In the genomic region with DNA sequence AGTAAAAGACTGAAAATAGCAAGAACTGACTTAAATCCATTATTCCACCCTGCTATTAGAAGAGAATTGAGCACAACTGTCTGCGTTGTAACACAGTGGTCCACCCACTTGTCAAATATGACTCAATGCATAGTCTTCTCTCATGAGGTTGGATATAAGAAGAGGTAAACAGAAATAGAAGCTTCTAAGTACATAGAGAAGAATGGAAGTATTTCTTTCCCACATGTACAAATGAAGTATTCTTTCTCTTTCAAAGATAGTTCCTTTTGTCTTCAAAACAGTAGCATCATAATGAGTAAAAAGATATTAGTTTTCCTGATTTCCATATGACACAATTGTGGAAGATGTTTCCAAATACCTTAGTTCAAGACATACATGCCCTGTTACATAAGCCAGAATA, we compare ENCODE assay signal across 19 cellular contexts.
"Had no signal": no experiment of that assay in that cellular context is flagged by ENCODE, and none has a peak within 500 bp of the region (broad histone marks: within the 10 kb centered on the region; RNA-seq: fewer than 3 reads in every experiment).

No MANE protein-coding gene starts in this region.

- H3K27me3 ChIP-seq: hepatocyte, neural progenitor cell, ovary, suprapubic skin, tibial artery, upper lobe of left lung, uterus had no signal

- H2AFZ ChIP-seq: hepatocyte, neural progenitor cell had no signal

- H3K4me3 ChIP-seq: hepatocyte, mucosa of descending colon, neural progenitor cell, ovary, smooth muscle cell, suprapubic skin, tibial artery, upper lobe of left lung, uterus had no signal

- H3K27ac ChIP-seq: foreskin keratinocyte, hepatocyte, neural progenitor cell, ovary, suprapubic skin, tibial artery, upper lobe of left lung, uterus had no signal

- ATAC-seq: foreskin keratinocyte; left lobe of liver; mucosa of descending colon; natural killer cell treated with Interleukin-12 subunit alpha and Interleukin-12 subunit beta and Interleukin-15 and Interleukin-18, amount 100 ng/mL, for 72 hours; right cardiac atrium had no signal

- DNase-seq: effector CD4-positive, alpha-beta T cell; endodermal cell; erythroblast; foreskin keratinocyte; mammary epithelial cell; mucosa of descending colon; ovary; right cardiac atrium; stimulated activated CD4-positive, alpha-beta T cell treated with anti-CD3 and anti-CD28 coated beads, Interleukin-2, amount 100 ng/mL, for 48 hours; stimulated activated naive CD4-positive, alpha-beta T cell treated with Interleukin-2 at 50 U/mL for 16 hours; tibial artery; upper lobe of left lung; uterus had no signal

- H3K9me3 ChIP-seq: mucosa of descending colon, ovary, tibial artery, upper lobe of left lung, uterus had no signal

- H3K4me2 ChIP-seq: hepatocyte, neural progenitor cell, smooth muscle cell had no signal

- H3K4me1 ChIP-seq: foreskin keratinocyte, neural progenitor cell, suprapubic skin, tibial artery, upper lobe of left lung, uterus had no signal

- H3K79me2 ChIP-seq: hepatocyte had no signal

- H3K9ac ChIP-seq: neural progenitor cell had no signal

- H3K36me3 ChIP-seq: neural progenitor cell, ovary, suprapubic skin, tibial artery, upper lobe of left lung, uterus had no signal
